In genomic region chr1:23481904-23482303, GRCh38 we compare ENCODE assay signal across 22 cellular contexts. TPM values are rescaled to one million over a fixed set of nuclear protein-coding genes. Genes with fewer than 3 reads are reported as not detected.
DNase-seq lines count a peak whose midpoint lies in the region; ATAC-seq and TF ChIP-seq lines count a peak whose summit lies in the region.
"Had no signal": no experiment of that assay in that cellular context is flagged by ENCODE, and none has a peak within 500 bp of the region (broad histone marks: within the 10 kb centered on the region; RNA-seq: fewer than 3 reads in every experiment).

No MANE protein-coding gene starts in this region.

- H3K4me3 ChIP-seq in OCI-LY7 (ENCODE audit: low read depth, low read length, poor library complexity, severe bottlenecking), result no peak overlapping the region
- H3K4me3 ChIP-seq in hepatocyte, result no peak overlapping the region
- H3K4me3 ChIP-seq in gastrocnemius medialis, result no peak overlapping the region
- H3K4me3 ChIP-seq: smooth muscle cell, upper lobe of left lung had no signal

- H3K27ac ChIP-seq in OCI-LY7 (ENCODE audit: low read depth, low read length, poor library complexity, severe bottlenecking), result no peak overlapping the region
- H3K27ac ChIP-seq in hepatocyte, result no peak overlapping the region
- H3K27ac ChIP-seq in gastrocnemius medialis, result peak overlapping the region; percentile 88 to 97 (median 93)
- H3K27ac ChIP-seq: upper lobe of left lung had no signal

- TF ChIP-seq CTCF in OCI-LY7 (conservative IDR thresholded peaks at IDR 0.05; ENCODE audit: low read length) (no peak), hepatocyte (IDR thresholded peaks at IDR 0.05; ENCODE audit: poor library complexity) (no peak), gastrocnemius medialis (IDR thresholded peaks at IDR 0.05 in 4 of 5, conservative IDR thresholded peaks at IDR 0.05 in 1 of 5) (no peak)

- no peaks in the 10 kb centered on the region for H3K36me3 Mint-ChIP-seq in activated CD4-positive, alpha-beta T cell treated with anti-CD3 and anti-CD28 coated beads, Interleukin-2, amount 10 ng/mL, durations not matched to agents 7 days and 5 days (ENCODE audit: low read depth)
- H3K36me3 Mint-ChIP-seq: activated naive CD4-positive, alpha-beta T cell treated with anti-CD3 and anti-CD28 coated beads, Interleukin-2, amount 50 U/mL, for 24 hours had no signal

- no peaks in the 10 kb centered on the region for H3K36me3 ChIP-seq in OCI-LY7 (ENCODE audit: insufficient read depth, low read length)
- H3K36me3 ChIP-seq in hepatocyte (replicated peaks; ENCODE audit: insufficient read depth, low read depth), result no peaks in the 10 kb centered on the region
- H3K36me3 ChIP-seq in gastrocnemius medialis, result no peaks in the 10 kb centered on the region
- H3K36me3 ChIP-seq: upper lobe of left lung had no signal

- H2AFZ ChIP-seq in OCI-LY7 (ENCODE audit: low read length), result no peak overlapping the region
- no peak overlapping the region for H2AFZ ChIP-seq in hepatocyte

- 98% methylated on average over 6 of the region's 6 CpGs for WGBS in hepatocyte (ENCODE audit: low lambda C conversion rate, missing lambda C conversion rate)

- H3K27me3 ChIP-seq in hepatocyte (no peaks in the 10 kb centered on the region), gastrocnemius medialis (no peaks in the 10 kb centered on the region)
- H3K27me3 ChIP-seq: upper lobe of left lung had no signal

- in situ Hi-C loops in gastrocnemius medialis (cut with MboI; ENCODE audit: low sequenced_read_pairs in 4 of 4), result no loop called here

- H3K4me2 ChIP-seq in OCI-LY7 (ENCODE audit: low read length) (peak overlapping the region; percentile 68; the same call in 1 of the 2 replicates), hepatocyte (peak overlapping the region; percentile 86)
- H3K4me2 ChIP-seq: smooth muscle cell had no signal

- peak overlapping the region; percentile 61 for H3K4me3 Mint-ChIP-seq in activated CD4-positive, alpha-beta T cell treated with anti-CD3 and anti-CD28 coated beads, Interleukin-2, amount 10 ng/mL, durations not matched to agents 7 days and 5 days
- H3K4me3 Mint-ChIP-seq: stimulated activated naive CD8-positive, alpha-beta T cell treated with anti-CD3 and anti-CD28 coated beads, Interleukin-15, Interleukin-2, amounts not matched to agents 100 ng/mL and 50 ng/mL, for 24 hours had no signal

- H3K27ac Mint-ChIP-seq in activated CD4-positive, alpha-beta T cell treated with anti-CD3 and anti-CD28 coated beads, Interleukin-2, amount 10 ng/mL, durations not matched to agents 7 days and 5 days, result no peak overlapping the region
- H3K27ac Mint-ChIP-seq: activated naive CD4-positive, alpha-beta T cell treated with anti-CD3 and anti-CD28 coated beads, Interleukin-2, amount 50 U/mL, for 24 hours; effector memory CD8-positive, alpha-beta T cell; stimulated activated naive CD8-positive, alpha-beta T cell treated with anti-CD3 and anti-CD28 coated beads, Interleukin-15, Interleukin-2, amounts not matched to agents 100 ng/mL and 50 ng/mL, for 24 hours had no signal

- peaks cover 49% of the 10 kb centered on the region for H3K4me1 ChIP-seq in OCI-LY7 (ENCODE audit: insufficient read depth, low read length, poor library complexity, severe bottlenecking)
- H3K4me1 ChIP-seq in hepatocyte (ENCODE audit: insufficient read depth), result peaks cover 15% of the 10 kb centered on the region
- H3K4me1 ChIP-seq in gastrocnemius medialis, result peaks cover 51 to 53% of the 10 kb centered on the region in 2 donors

- CTCF ChIA-PET in activated CD4-positive, alpha-beta T cell treated with anti-CD3 and anti-CD28 coated beads, Interleukin-2, amount 10 ng/mL, durations not matched to agents 7 days and 5 days (lab: Charles Lee), result interaction anchor here (1.1 to 1.4 kb wide), 2 partner anchors 15 to 224 kb away, joined by 3 to 5 read pairs; no protein-coding TSS in a partner anchor
- CTCF ChIA-PET in OCI-LY7 (lab: Charles Lee; ENCODE audit: unreplicated experiment), result no interaction called here

- H3K79me2 ChIP-seq in OCI-LY7 (ENCODE audit: insufficient read depth, low read depth, low read length) (no peaks in the 10 kb centered on the region), hepatocyte (peaks cover 55% of the 10 kb centered on the region)

- no peak for ATAC-seq in gastrocnemius medialis
- ATAC-seq: effector memory CD8-positive, alpha-beta T cell; HCT116 had no signal

- H3K9me2 ChIP-seq in OCI-LY7 (ENCODE audit: insufficient read depth, low read length), result no peaks in the 10 kb centered on the region
- H3K9me2 ChIP-seq in hepatocyte (replicated peaks; ENCODE audit: insufficient read depth), result no peaks in the 10 kb centered on the region

- H4K20me1 ChIP-seq in OCI-LY7 (ENCODE audit: insufficient read depth, low read length) (no peaks in the 10 kb centered on the region), hepatocyte (ENCODE audit: insufficient read depth, poor library complexity, severe bottlenecking) (peaks cover 4% of the 10 kb centered on the region)

- BruUV-seq in OCI-LY7 (replicated peaks; lab: Mats Ljungman, UMichigan), result no TSS peak

- no peak for DNase-seq in activated CD4-positive, alpha-beta T cell treated with anti-CD3 and anti-CD28 coated beads, Interleukin-2, amount 10 ng/mL, durations not matched to agents 7 days and 5 days
- DNase-seq in activated CD4-positive, alpha-beta T cell treated with anti-CD3 and anti-CD28 coated beads, Interleukin-2, amount 50 U/mL, for 1 hour, result no peak
- DNase-seq in OCI-LY7 (ENCODE audit: low spot score) (no peak), hepatocyte (ENCODE audit: low spot score) (no peak), gastrocnemius medialis (no peak), NCI-H524 (lab: John Stamatoyannopoulos, UW) (no peak), NCI-H1417 treated with DMSO at 0.1 percent for 48 hours (lab: John Stamatoyannopoulos, UW) (no peak), cortex of kidney (lab: John Stamatoyannopoulos, UW) (no peak)
- DNase-seq: activated CD4-positive, CD25-positive, alpha-beta regulatory T cell; activated T-cell treated with anti-CD3 and anti-CD28 coated beads, Interleukin-2, amount 50 U/mL, for 48 hours; effector memory CD8-positive, alpha-beta T cell; NCI-H1092 treated with DMSO at 0.1 percent for 48 hours; NCI-H2081; NCI-H446 treated with DMSO at 0.1 percent for 48 hours; stimulated activated CD4-positive, alpha-beta T cell treated with anti-CD3 and anti-CD28 coated beads, Interleukin-4, amount 100 ng/mL, for 24 hours; T1000; upper lobe of left lung had no signal

- intact Hi-C loops in OCI-LY7 (cut with micrococcal nuclease; ENCODE audit: unreplicated experiment) (loop anchor here (5.0 kb wide), 2 partner anchors 55 to 465 kb away; partner anchors contain the start of genes KDM1A and TEX46), gastrocnemius medialis (cut with DNase I; ENCODE audit: low total_unique reads) (loop anchor here (5.0 kb wide), 3 partner anchors 75 to 140 kb away; partner anchors contain the start of genes HNRNPR and ID3)

- H3K9me3 Mint-ChIP-seq in activated CD4-positive, alpha-beta T cell treated with anti-CD3 and anti-CD28 coated beads, Interleukin-2, amount 10 ng/mL, durations not matched to agents 7 days and 5 days, result no peaks in the 10 kb centered on the region
- H3K9me3 Mint-ChIP-seq: activated naive CD4-positive, alpha-beta T cell treated with anti-CD3 and anti-CD28 coated beads, Interleukin-2, amount 50 U/mL, for 24 hours; effector memory CD8-positive, alpha-beta T cell; stimulated activated naive CD8-positive, alpha-beta T cell treated with anti-CD3 and anti-CD28 coated beads, Interleukin-15, Interleukin-2, amounts not matched to agents 100 ng/mL and 50 ng/mL, for 24 hours had no signal

- H3K27me3 Mint-ChIP-seq in activated CD4-positive, alpha-beta T cell treated with anti-CD3 and anti-CD28 coated beads, Interleukin-2, amount 10 ng/mL, durations not matched to agents 7 days and 5 days, result peaks cover 57% of the 10 kb centered on the region

- POLR2A ChIA-PET in activated CD4-positive, alpha-beta T cell treated with anti-CD3 and anti-CD28 coated beads, Interleukin-2, amount 10 ng/mL, durations not matched to agents 7 days and 5 days (lab: Charles Lee), result interaction anchor here (0.6 kb wide), 1 partner anchor 63 kb away, joined by 3 read pairs; no protein-coding TSS in a partner anchor
- POLR2A ChIA-PET in OCI-LY7 (lab: Charles Lee), result interaction anchor here (0.6 kb wide), 1 partner anchor 146 kb away, joined by 3 read pairs; no protein-coding TSS in a partner anchor

- peaks cover 18% of the 10 kb centered on the region for H3K4me1 Mint-ChIP-seq in activated CD4-positive, alpha-beta T cell treated with anti-CD3 and anti-CD28 coated beads, Interleukin-2, amount 10 ng/mL, durations not matched to agents 7 days and 5 days

- no peak for TF ChIP-seq POLR2A in gastrocnemius medialis (IDR thresholded peaks at IDR 0.05)

- H3K9me3 ChIP-seq in OCI-LY7 (ENCODE audit: low read length), result no peaks in the 10 kb centered on the region
- H3K9me3 ChIP-seq in hepatocyte (ENCODE audit: low read depth), result no peaks in the 10 kb centered on the region
- no peaks in the 10 kb centered on the region for H3K9me3 ChIP-seq in gastrocnemius medialis
- H3K9me3 ChIP-seq: upper lobe of left lung had no signal

RNA-seq across cellular contexts. Expression of gene ASAP3, which starts 2.1 kb away (rescaled TPM):
- total RNA-seq in activated CD4-positive, alpha-beta T cell treated with anti-CD3 and anti-CD28 coated beads, Interleukin-2, amount 10 ng/mL, durations not matched to agents 7 days and 5 days, result under 1 TPM; 0.25 to 0.52 TPM
- total RNA-seq in OCI-LY7 (2014; rRNA removed; shearing (Covaris generic)), result 5.4 and 5.9 TPM in 2 replicates
- total RNA-seq in OCI-LY7 (2022) (14.9 and 18.0 TPM in 2 replicates), hepatocyte (34.2 and 45.1 TPM in 2 replicates), gastrocnemius medialis (100 to 1,000 TPM in 2 of 4 donors, 10 to 100 TPM in 2; 55.5 to 129 (median 93.2) TPM)
- polyA plus RNA-seq in hepatocyte, result 28.8 and 35.1 TPM in 2 replicates

RNA-seq across cellular contexts. Expression of gene E2F2, which starts 49.1 kb away (rescaled TPM):
- 100 to 1,000 TPM; 107 to 112 TPM for total RNA-seq in activated CD4-positive, alpha-beta T cell treated with anti-CD3 and anti-CD28 coated beads, Interleukin-2, amount 10 ng/mL, durations not matched to agents 7 days and 5 days
- total RNA-seq in OCI-LY7 (2014; rRNA removed; shearing (Covaris generic)), result 176 and 203 TPM in 2 replicates
- 212 and 224 TPM in 2 replicates for total RNA-seq in OCI-LY7 (2022)
- total RNA-seq in hepatocyte, result 0.76 and 1.2 TPM in 2 replicates
- polyA plus RNA-seq in hepatocyte, result 0.21 and 0.85 TPM in 2 replicates
- total RNA-seq in gastrocnemius medialis, result under 1 TPM in 1 of 4 donors, not detected in 3; 0.40 TPM

RNA-seq across cellular contexts. Expression of gene TCEA3, which starts 57.4 kb away (rescaled TPM):
- total RNA-seq in activated CD4-positive, alpha-beta T cell treated with anti-CD3 and anti-CD28 coated beads, Interleukin-2, amount 10 ng/mL, durations not matched to agents 7 days and 5 days, result 10 to 100 TPM; 18.3 to 19.5 TPM
- 0.21 TPM in 1 of 2 replicates, not detected in the other for total RNA-seq in OCI-LY7 (2014; rRNA removed; shearing (Covaris generic))
- total RNA-seq in OCI-LY7 (2022) (not detected in 2 replicates), hepatocyte (30.2 and 30.8 TPM in 2 replicates), gastrocnemius medialis (100 to 1,000 TPM; 128 to 242 (median 179) TPM)
- polyA plus RNA-seq in hepatocyte, result 27.6 and 31.2 TPM in 2 replicates
- total RNA-seq: A172 had no signal

Comparison
In these comparisons a context has a peak if more than half of its experiments do, and no peak if none do; other contexts are left out.
1. H3K27ac ChIP-seq: peak in gastrocnemius medialis (4 of 4); none in OCI-LY7 (single experiment) and hepatocyte (single experiment).
2. RNA of gene ASAP3, which starts 2.1 kb away (total RNA-seq): 55.5 to 129 TPM in gastrocnemius medialis, 34.2 to 45.1 TPM in hepatocyte and 5.4 to 18.0 TPM in OCI-LY7; 0.25 to 0.52 TPM in activated CD4-positive, alpha-beta T cell treated with anti-CD3 and anti-CD28 coated beads, Interleukin-2, amount 10 ng/mL, durations not matched to agents 7 days and 5 days; every median in the first group is over 4 times any median in the second.
3. RNA of gene E2F2, which starts 49.1 kb away (total RNA-seq): 176 to 224 TPM in OCI-LY7 and 107 to 112 TPM in activated CD4-positive, alpha-beta T cell treated with anti-CD3 and anti-CD28 coated beads, Interleukin-2, amount 10 ng/mL, durations not matched to agents 7 days and 5 days; 0.76 to 1.2 TPM in hepatocyte and 0.40 TPM in gastrocnemius medialis; every median in the first group is over 10 times any median in the second.
4. RNA of gene TCEA3, which starts 57.4 kb away (total RNA-seq): 128 to 242 TPM in gastrocnemius medialis, 30.2 to 30.8 TPM in hepatocyte and 18.3 to 19.5 TPM in activated CD4-positive, alpha-beta T cell treated with anti-CD3 and anti-CD28 coated beads, Interleukin-2, amount 10 ng/mL, durations not matched to agents 7 days and 5 days; 0.21 TPM in OCI-LY7; every median in the first group is over 10 times any median in the second.